1 cellular context compared by ENCODE assay signal in genomic region chr12:53538209-53538689, GRCh38.
TF ChIP-seq lines count a peak whose summit lies in the region.

No MANE protein-coding gene starts in this region.

TF ChIP-seq in HEK293, 187 proteins besides CTCF, POLR2A, EP300 and RAD21 (continued from another document and continues in another):
- TF ChIP-seq ZSCAN5A (tag by site-specific recombination; IDR thresholded peaks at IDR 0.05), result no peak
- no peak for TF ChIP-seq ZNF677 (tag by site-specific recombination; IDR thresholded peaks at IDR 0.05)
- no peak for TF ChIP-seq ZSCAN18 (tag by site-specific recombination; IDR thresholded peaks at IDR 0.05)
- 0 out of 2 replicates have a peak, but pooled peaks have one; percentile 25 for TF ChIP-seq ZFP69B (tag by site-specific recombination; IDR thresholded peaks at IDR 0.05)
- no peak for TF ChIP-seq ZNF280D (tag by site-specific recombination; IDR thresholded peaks at IDR 0.05)
- TF ChIP-seq ZNF558 (tag by site-specific recombination; IDR thresholded peaks at IDR 0.05), result 0 out of 2 replicates have a peak, but pooled peaks have one; percentile 34
- no peak for TF ChIP-seq ZNF37A (tag by site-specific recombination; IDR thresholded peaks at IDR 0.05)
- TF ChIP-seq RBAK (tag by site-specific recombination; IDR thresholded peaks at IDR 0.05), result no peak
- TF ChIP-seq PRDM6 (tag by site-specific recombination; IDR thresholded peaks at IDR 0.05), result peak; percentile 62
- TF ChIP-seq ZNF26 (tag by site-specific recombination; IDR thresholded peaks at IDR 0.05), result no peak
- TF ChIP-seq ZBTB1 (tag by site-specific recombination; IDR thresholded peaks at IDR 0.05), result no peak
- TF ChIP-seq ZNF623 (tag by site-specific recombination; IDR thresholded peaks at IDR 0.05), result no peak
- peak; percentile 61; the same call in 1 of the 2 replicates for TF ChIP-seq IKZF3 (tag by site-specific recombination; IDR thresholded peaks at IDR 0.05)
- no peak for TF ChIP-seq ZNF324 (tag by site-specific recombination; IDR thresholded peaks at IDR 0.05)
- no peak for TF ChIP-seq ZNF571 (tag by site-specific recombination; IDR thresholded peaks at IDR 0.05)
- TF ChIP-seq ZNF549 (tag by site-specific recombination; IDR thresholded peaks at IDR 0.05), result no peak
- TF ChIP-seq ZBTB26 (tag by site-specific recombination; optimal IDR thresholded peaks at IDR 0.05), result no peak
- no peak for TF ChIP-seq ZBTB20 (tag by site-specific recombination; IDR thresholded peaks at IDR 0.05)
- TF ChIP-seq ZNF140 (tag by site-specific recombination; IDR thresholded peaks at IDR 0.05), result no peak
- no peak for TF ChIP-seq ZNF660 (tag by site-specific recombination; IDR thresholded peaks at IDR 0.05)
- TF ChIP-seq ZNF394 (tag by site-specific recombination; IDR thresholded peaks at IDR 0.05; ENCODE audit: borderline replicate concordance), result no peak
- TF ChIP-seq ZNF704 (tag by site-specific recombination; IDR thresholded peaks at IDR 0.05), result no peak
- TF ChIP-seq GLI4 (tag by site-specific recombination; IDR thresholded peaks at IDR 0.05), result no peak
- no peak for TF ChIP-seq ZNF596 (tag by site-specific recombination; IDR thresholded peaks at IDR 0.05)
- TF ChIP-seq ZNF670 (tag by site-specific recombination; IDR thresholded peaks at IDR 0.05; ENCODE audit: low read depth), result no peak
- TF ChIP-seq ZBTB48 (tag by site-specific recombination; IDR thresholded peaks at IDR 0.05), result no peak
- TF ChIP-seq PATZ1 (tag by site-specific recombination; IDR thresholded peaks at IDR 0.05), result no peak
- TF ChIP-seq ZNF274 (IDR thresholded peaks at IDR 0.05; ENCODE audit: low read length), result no peak
- TF ChIP-seq ZNF274 (tag by site-specific recombination; IDR thresholded peaks at IDR 0.05; ENCODE audit: borderline replicate concordance), result no peak
- TF ChIP-seq ZEB2 (tag by site-specific recombination; IDR thresholded peaks at IDR 0.05), result peak; percentile 64
- 0 out of 2 replicates have a peak, but pooled peaks have one; percentile 11 for TF ChIP-seq ZBTB8A (tag by site-specific recombination; IDR thresholded peaks at IDR 0.05)
- no peak for TF ChIP-seq ZNF513 (tag by site-specific recombination; IDR thresholded peaks at IDR 0.05)
- no peak for TF ChIP-seq ZNF19 (tag by site-specific recombination; IDR thresholded peaks at IDR 0.05; ENCODE audit: low read depth)
- TF ChIP-seq ZSCAN23 (tag by site-specific recombination; IDR thresholded peaks at IDR 0.05), result no peak
- no peak for TF ChIP-seq ZNF239 (tag by site-specific recombination; IDR thresholded peaks at IDR 0.05)
- TF ChIP-seq SETDB1 (IDR thresholded peaks at IDR 0.05; ENCODE audit: insufficient read length, low read length), result no peak
- no peak for TF ChIP-seq ZSCAN4 (tag by site-specific recombination; IDR thresholded peaks at IDR 0.05)
- TF ChIP-seq SP7 (tag by site-specific recombination; IDR thresholded peaks at IDR 0.05), result no peak
- TF ChIP-seq ZNF341 (tag by site-specific recombination; IDR thresholded peaks at IDR 0.05; ENCODE audit: low read depth), result no peak
- TF ChIP-seq ZBTB21 (tag by site-specific recombination; IDR thresholded peaks at IDR 0.05), result no peak
- TF ChIP-seq ZNF585B (tag by site-specific recombination; IDR thresholded peaks at IDR 0.05), result no peak
- TF ChIP-seq ZNF423 (tag by site-specific recombination; IDR thresholded peaks at IDR 0.05), result no peak
- TF ChIP-seq ZNF768 (tag by site-specific recombination; IDR thresholded peaks at IDR 0.05), result no peak
- no peak for TF ChIP-seq SALL2 (tag by site-specific recombination; IDR thresholded peaks at IDR 0.05; ENCODE audit: borderline replicate concordance)
- TF ChIP-seq ZNF830 (tag by site-specific recombination; IDR thresholded peaks at IDR 0.05; ENCODE audit: low read depth), result no peak
